Comparison of ENCODE assay signal across 5 cellular contexts in genomic region chr19:49490287-49491029, GRCh38. TPM values are rescaled to one million over a fixed set of nuclear protein-coding genes. Genes with fewer than 3 reads are reported as not detected.
DNase-seq lines count a peak whose midpoint lies in the region; ATAC-seq and TF ChIP-seq lines count a peak whose summit lies in the region.
"Had no signal": no experiment of that assay in that cellular context is flagged by ENCODE, and none has a peak within 500 bp of the region (broad histone marks: within the 10 kb centered on the region; RNA-seq: fewer than 3 reads in every experiment).

No MANE protein-coding gene starts in this region.

- no peak for TF ChIP-seq POLR2A in suprapubic skin (IDR thresholded peaks at IDR 0.05)

- no peaks in the 10 kb centered on the region for H3K9me3 ChIP-seq in cardiac muscle cell (ENCODE audit: low read depth)
- H3K9me3 ChIP-seq in suprapubic skin, result no peaks in the 10 kb centered on the region

- peak overlapping the region; percentile 85 for H3K27ac ChIP-seq in cardiac muscle cell
- peak overlapping the region; percentile 92 for H3K27ac ChIP-seq in suprapubic skin

- peaks cover 38% of the 10 kb centered on the region for H3K36me3 ChIP-seq in cardiac muscle cell
- peaks cover 38% of the 10 kb centered on the region for H3K36me3 ChIP-seq in suprapubic skin

- H3K4me3 ChIP-seq in cardiac muscle cell, result no peak overlapping the region
- H3K4me3 ChIP-seq in suprapubic skin, result peak overlapping the region; percentile 89

- ATAC-seq in left ventricle myocardium superior, result no peak

- no peak for TF ChIP-seq EP300 in suprapubic skin (IDR thresholded peaks at IDR 0.05)

- peaks cover 12% of the 10 kb centered on the region for H3K4me1 ChIP-seq in cardiac muscle cell (ENCODE audit: low read depth)
- H3K4me1 ChIP-seq in suprapubic skin, result peaks cover 34% of the 10 kb centered on the region

- no peak for DNase-seq in cardiac muscle cell (ENCODE audit: low read depth in 1 of 2, low spot score in 1 of 2)
- DNase-seq in left ventricle myocardium superior, result no peak
- DNase-seq in suprapubic skin (ENCODE audit: low spot score in 2 of 2), result no peak
- DNase-seq in HPDE6-E6E7 (ENCODE audit: extremely low spot score), result no peak
- DNase-seq: NCI-H187 had no signal

- 95% methylated on average over 23 of the region's 27 CpGs for WGBS in suprapubic skin

- intact Hi-C loops in left ventricle myocardium superior (cut with micrococcal nuclease), result no loop called here

- TF ChIP-seq CTCF in cardiac muscle cell (IDR thresholded peaks at IDR 0.05; ENCODE audit: low read depth, low read length), result no peak
- no peak for TF ChIP-seq CTCF in suprapubic skin (IDR thresholded peaks at IDR 0.05)

- H3K27me3 ChIP-seq in cardiac muscle cell (no peaks in the 10 kb centered on the region), suprapubic skin (no peaks in the 10 kb centered on the region)

RNA-seq across cellular contexts. Expression of gene RPL13A, which starts 3.0 kb away (rescaled TPM):
- 2,232 and 2,350 TPM in 2 replicates for total RNA-seq in cardiac muscle cell
- 752 and 964 TPM in 2 replicates for polyA plus RNA-seq in cardiac muscle cell
- total RNA-seq in left ventricle myocardium superior, result 1,289 TPM
- 1,000 to 10,000 TPM; 2,613 to 5,154 (median 4,451) TPM for total RNA-seq in suprapubic skin

RNA-seq across cellular contexts. Expression of gene RPS11, which starts 5.8 kb away (rescaled TPM):
- total RNA-seq in cardiac muscle cell, result 2,191 and 3,526 TPM in 2 replicates
- 619 and 678 TPM in 2 replicates for polyA plus RNA-seq in cardiac muscle cell
- 1,034 TPM for total RNA-seq in left ventricle myocardium superior
- 1,000 to 10,000 TPM; 3,049 to 5,024 (median 4,623) TPM for total RNA-seq in suprapubic skin

RNA-seq across cellular contexts. Expression of gene FLT3LG, which starts 16.4 kb away (rescaled TPM):
- 0.28 and 2.0 TPM in 2 replicates for total RNA-seq in cardiac muscle cell
- polyA plus RNA-seq in cardiac muscle cell, result 0.86 and 2.6 TPM in 2 replicates
- total RNA-seq in left ventricle myocardium superior, result 5.9 TPM
- total RNA-seq in suprapubic skin, result 1 to 10 TPM; 1.2 to 4.9 (median 4.4) TPM

RNA-seq across cellular contexts. Expression of gene FCGRT, which starts 22.0 kb away (rescaled TPM):
- 48.8 and 61.4 TPM in 2 replicates for total RNA-seq in cardiac muscle cell
- 54.7 and 62.2 TPM in 2 replicates for polyA plus RNA-seq in cardiac muscle cell
- 84.7 TPM for total RNA-seq in left ventricle myocardium superior
- total RNA-seq in suprapubic skin, result 100 to 1,000 TPM in 3 of 4 donors, 10 to 100 TPM in 1; 96.2 to 136 (median 112) TPM

RNA-seq across cellular contexts. Expression of gene RCN3, which starts 37.3 kb away (rescaled TPM):
- total RNA-seq in cardiac muscle cell (12.8 and 15.2 TPM in 2 replicates), left ventricle myocardium superior (8.5 TPM), suprapubic skin (10 to 100 TPM in 2 of 4 donors, 1 to 10 TPM in 2; 4.9 to 18.8 (median 9.0) TPM)
- 9.4 and 10.5 TPM in 2 replicates for polyA plus RNA-seq in cardiac muscle cell
